Comparison of ENCODE assay signal across 1 cellular context in the genomic region with DNA sequence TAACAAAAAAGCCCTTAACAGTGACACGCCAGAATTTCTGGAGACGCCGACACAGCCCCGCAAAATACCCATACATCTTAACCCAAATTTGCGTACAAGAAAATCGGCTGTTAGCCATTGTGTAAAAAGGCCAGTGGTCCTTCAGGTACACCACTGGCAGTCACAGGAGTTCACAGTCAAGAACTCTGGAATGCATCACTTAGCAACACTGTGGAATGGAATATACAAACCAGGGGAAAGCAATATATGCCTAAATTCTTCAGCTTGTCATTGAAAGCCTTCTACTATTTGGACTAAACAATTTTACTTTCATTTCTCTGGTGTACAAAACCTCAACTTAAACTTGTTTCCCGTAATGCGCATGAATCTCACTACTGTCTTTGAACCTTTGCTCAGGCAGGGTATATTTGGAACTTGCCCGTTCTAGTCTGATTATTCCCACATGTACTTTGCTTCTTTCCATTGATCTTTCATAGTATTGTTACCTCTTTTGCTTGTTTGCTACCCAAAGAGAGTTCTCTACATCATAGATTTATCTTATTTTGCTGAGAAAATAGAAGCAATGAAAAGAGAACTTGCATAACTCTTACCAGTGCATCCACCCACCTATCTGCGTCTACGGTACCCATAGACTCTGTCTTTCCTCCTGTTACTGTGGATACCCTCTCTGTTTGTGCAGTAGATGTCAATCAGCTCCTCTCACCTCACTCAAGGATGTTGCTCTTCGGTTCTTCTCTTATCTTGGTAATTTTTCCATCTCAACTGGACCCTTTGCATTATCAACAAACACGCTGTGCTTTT.
A peak's percentile ranks its signal among the peaks of the same experiment; 100 is the strongest.
TF ChIP-seq lines count a peak whose summit lies in the region.

A gene (minus strand): TSS at position 178 of the 801 bp plus-strand sequence. CDS start 60 bp downstream, at position 118.

TF ChIP-seq in HepG2, 621 proteins besides CTCF, POLR2A, EP300 and RAD21 (continues in another document):
- TF ChIP-seq NFE2L1 (CRISPR knock-in tag; IDR thresholded peaks at IDR 0.05; ENCODE audit: borderline replicate concordance), result no peak
- TF ChIP-seq ZIK1 (CRISPR knock-in tag; IDR thresholded peaks at IDR 0.05; ENCODE audit: borderline replicate concordance, low read depth), result no peak
- TF ChIP-seq, protein P1, sequence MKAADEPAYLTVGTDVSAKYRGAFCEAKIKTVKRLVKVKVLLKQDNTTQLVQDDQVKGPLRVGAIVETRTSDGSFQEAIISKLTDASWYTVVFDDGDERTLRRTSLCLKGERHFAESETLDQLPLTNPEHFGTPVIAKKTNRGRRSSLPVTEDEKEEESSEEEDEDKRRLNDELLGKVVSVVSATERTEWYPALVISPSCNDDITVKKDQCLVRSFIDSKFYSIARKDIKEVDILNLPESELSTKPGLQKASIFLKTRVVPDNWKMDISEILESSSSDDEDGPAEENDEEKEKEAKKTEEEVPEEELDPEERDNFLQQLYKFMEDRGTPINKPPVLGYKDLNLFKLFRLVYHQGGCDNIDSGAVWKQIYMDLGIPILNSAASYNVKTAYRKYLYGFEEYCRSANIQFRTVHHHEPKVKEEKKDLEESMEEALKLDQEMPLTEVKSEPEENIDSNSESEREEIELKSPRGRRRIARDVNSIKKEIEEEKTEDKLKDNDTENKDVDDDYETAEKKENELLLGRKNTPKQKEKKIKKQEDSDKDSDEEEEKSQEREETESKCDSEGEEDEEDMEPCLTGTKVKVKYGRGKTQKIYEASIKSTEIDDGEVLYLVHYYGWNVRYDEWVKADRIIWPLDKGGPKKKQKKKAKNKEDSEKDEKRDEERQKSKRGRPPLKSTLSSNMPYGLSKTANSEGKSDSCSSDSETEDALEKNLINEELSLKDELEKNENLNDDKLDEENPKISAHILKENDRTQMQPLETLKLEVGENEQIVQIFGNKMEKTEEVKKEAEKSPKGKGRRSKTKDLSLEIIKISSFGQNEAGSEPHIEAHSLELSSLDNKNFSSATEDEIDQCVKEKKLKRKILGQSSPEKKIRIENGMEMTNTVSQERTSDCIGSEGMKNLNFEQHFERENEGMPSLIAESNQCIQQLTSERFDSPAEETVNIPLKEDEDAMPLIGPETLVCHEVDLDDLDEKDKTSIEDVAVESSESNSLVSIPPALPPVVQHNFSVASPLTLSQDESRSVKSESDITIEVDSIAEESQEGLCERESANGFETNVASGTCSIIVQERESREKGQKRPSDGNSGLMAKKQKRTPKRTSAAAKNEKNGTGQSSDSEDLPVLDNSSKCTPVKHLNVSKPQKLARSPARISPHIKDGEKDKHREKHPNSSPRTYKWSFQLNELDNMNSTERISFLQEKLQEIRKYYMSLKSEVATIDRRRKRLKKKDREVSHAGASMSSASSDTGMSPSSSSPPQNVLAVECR (CRISPR knock-in tag; IDR thresholded peaks at IDR 0.05; ENCODE audit: borderline replicate concordance), result no peak
- no peak for TF ChIP-seq GABPB1 (CRISPR knock-in tag; IDR thresholded peaks at IDR 0.05)
- no peak for TF ChIP-seq ELF3 (CRISPR knock-in tag; IDR thresholded peaks at IDR 0.05)
- no peak for TF ChIP-seq AGO2 (optimal IDR thresholded peaks at IDR 0.05; ENCODE audit: low read depth, low read length)
- TF ChIP-seq SP1 (IDR thresholded peaks at IDR 0.05), result no peak
- no peak for TF ChIP-seq SP1 (CRISPR knock-in tag; IDR thresholded peaks at IDR 0.05)
- TF ChIP-seq PHF8 (CRISPR knock-in tag; IDR thresholded peaks at IDR 0.05), result no peak
- no peak for TF ChIP-seq MTF1 (CRISPR knock-in tag; IDR thresholded peaks at IDR 0.05)
- no peak for TF ChIP-seq ZNF326 (CRISPR knock-in tag; IDR thresholded peaks at IDR 0.05; ENCODE audit: borderline replicate concordance)
- peak; percentile 8; the same call in 1 of the 2 replicates for TF ChIP-seq HNF4G (IDR thresholded peaks at IDR 0.05; ENCODE audit: borderline replicate concordance, low read depth, low read length)
- TF ChIP-seq HNF4G (CRISPR knock-in tag; IDR thresholded peaks at IDR 0.05; ENCODE audit: borderline replicate concordance, low read depth), result no peak
- TF ChIP-seq ASH2L (IDR thresholded peaks at IDR 0.05; ENCODE audit: insufficient read length, low read depth, low read length), result peak; percentile 41
- TF ChIP-seq RFX1 (IDR thresholded peaks at IDR 0.05), result peak; percentile 18; the same call in 1 of the 2 replicates
- no peak for TF ChIP-seq RFXANK (CRISPR knock-in tag; IDR thresholded peaks at IDR 0.05)
- TF ChIP-seq SMAD3 (CRISPR knock-in tag; IDR thresholded peaks at IDR 0.05), result no peak
- TF ChIP-seq, protein P2, sequence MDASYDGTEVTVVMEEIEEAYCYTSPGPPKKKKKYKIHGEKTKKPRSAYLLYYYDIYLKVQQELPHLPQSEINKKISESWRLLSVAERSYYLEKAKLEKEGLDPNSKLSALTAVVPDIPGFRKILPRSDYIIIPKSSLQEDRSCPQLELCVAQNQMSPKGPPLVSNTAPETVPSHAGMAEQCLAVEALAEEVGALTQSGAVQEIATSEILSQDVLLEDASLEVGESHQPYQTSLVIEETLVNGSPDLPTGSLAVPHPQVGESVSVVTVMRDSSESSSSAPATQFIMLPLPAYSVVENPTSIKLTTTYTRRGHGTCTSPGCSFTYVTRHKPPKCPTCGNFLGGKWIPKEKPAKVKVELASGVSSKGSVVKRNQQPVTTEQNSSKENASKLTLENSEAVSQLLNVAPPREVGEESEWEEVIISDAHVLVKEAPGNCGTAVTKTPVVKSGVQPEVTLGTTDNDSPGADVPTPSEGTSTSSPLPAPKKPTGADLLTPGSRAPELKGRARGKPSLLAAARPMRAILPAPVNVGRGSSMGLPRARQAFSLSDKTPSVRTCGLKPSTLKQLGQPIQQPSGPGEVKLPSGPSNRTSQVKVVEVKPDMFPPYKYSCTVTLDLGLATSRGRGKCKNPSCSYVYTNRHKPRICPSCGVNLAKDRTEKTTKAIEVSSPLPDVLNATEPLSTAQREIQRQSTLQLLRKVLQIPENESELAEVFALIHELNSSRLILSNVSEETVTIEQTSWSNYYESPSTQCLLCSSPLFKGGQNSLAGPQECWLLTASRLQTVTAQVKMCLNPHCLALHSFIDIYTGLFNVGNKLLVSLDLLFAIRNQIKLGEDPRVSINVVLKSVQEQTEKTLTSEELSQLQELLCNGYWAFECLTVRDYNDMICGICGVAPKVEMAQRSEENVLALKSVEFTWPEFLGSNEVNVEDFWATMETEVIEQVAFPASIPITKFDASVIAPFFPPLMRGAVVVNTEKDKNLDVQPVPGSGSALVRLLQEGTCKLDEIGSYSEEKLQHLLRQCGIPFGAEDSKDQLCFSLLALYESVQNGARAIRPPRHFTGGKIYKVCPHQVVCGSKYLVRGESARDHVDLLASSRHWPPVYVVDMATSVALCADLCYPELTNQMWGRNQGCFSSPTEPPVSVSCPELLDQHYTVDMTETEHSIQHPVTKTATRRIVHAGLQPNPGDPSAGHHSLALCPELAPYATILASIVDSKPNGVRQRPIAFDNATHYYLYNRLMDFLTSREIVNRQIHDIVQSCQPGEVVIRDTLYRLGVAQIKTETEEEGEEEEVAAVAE (CRISPR knock-in tag; IDR thresholded peaks at IDR 0.05; ENCODE audit: borderline replicate concordance), result no peak
- no peak for TF ChIP-seq SOX6 (IDR thresholded peaks at IDR 0.05)
- TF ChIP-seq SOX6 (CRISPR knock-in tag; IDR thresholded peaks at IDR 0.05), result peak; percentile 32; the same call in 1 of the 2 replicates
- TF ChIP-seq FOXJ3 (CRISPR knock-in tag; IDR thresholded peaks at IDR 0.05; ENCODE audit: borderline replicate concordance), result no peak
- TF ChIP-seq, protein P3, sequence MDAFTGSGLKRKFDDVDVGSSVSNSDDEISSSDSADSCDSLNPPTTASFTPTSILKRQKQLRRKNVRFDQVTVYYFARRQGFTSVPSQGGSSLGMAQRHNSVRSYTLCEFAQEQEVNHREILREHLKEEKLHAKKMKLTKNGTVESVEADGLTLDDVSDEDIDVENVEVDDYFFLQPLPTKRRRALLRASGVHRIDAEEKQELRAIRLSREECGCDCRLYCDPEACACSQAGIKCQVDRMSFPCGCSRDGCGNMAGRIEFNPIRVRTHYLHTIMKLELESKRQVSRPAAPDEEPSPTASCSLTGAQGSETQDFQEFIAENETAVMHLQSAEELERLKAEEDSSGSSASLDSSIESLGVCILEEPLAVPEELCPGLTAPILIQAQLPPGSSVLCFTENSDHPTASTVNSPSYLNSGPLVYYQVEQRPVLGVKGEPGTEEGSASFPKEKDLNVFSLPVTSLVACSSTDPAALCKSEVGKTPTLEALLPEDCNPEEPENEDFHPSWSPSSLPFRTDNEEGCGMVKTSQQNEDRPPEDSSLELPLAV (CRISPR knock-in tag; conservative IDR thresholded peaks at IDR 0.05; ENCODE audit: low read depth), result no peak
- TF ChIP-seq ZNF484 (CRISPR knock-in tag; IDR thresholded peaks at IDR 0.05; ENCODE audit: borderline replicate concordance, low read depth), result no peak
- peak; percentile 36; the same call in 1 of the 2 replicates for TF ChIP-seq HNF4A (CRISPR knock-in tag; IDR thresholded peaks at IDR 0.05)
- no peak for TF ChIP-seq FOXA3 (CRISPR knock-in tag; IDR thresholded peaks at IDR 0.05)
- TF ChIP-seq ZMYM3 (CRISPR knock-in tag; IDR thresholded peaks at IDR 0.05), result 0 out of 2 replicates have a peak, but pooled peaks have one; percentile 28
- TF ChIP-seq KLF16 (CRISPR knock-in tag; IDR thresholded peaks at IDR 0.05), result 0 out of 4 replicates have a peak, but pooled peaks of 1 of the 2 experiments have one; percentile 9
- no peak for TF ChIP-seq SIN3B (IDR thresholded peaks at IDR 0.05; ENCODE audit: low read length)
- TF ChIP-seq THYN1 (CRISPR knock-in tag; IDR thresholded peaks at IDR 0.05; ENCODE audit: borderline replicate concordance, low read depth), result no peak
- no peak for TF ChIP-seq ZNF615 (CRISPR knock-in tag; IDR thresholded peaks at IDR 0.05; ENCODE audit: borderline replicate concordance)
- no peak for TF ChIP-seq ZBTB3 (CRISPR knock-in tag; IDR thresholded peaks at IDR 0.05; ENCODE audit: borderline replicate concordance, low read depth)
- TF ChIP-seq ZNF746 (CRISPR knock-in tag; IDR thresholded peaks at IDR 0.05), result no peak
- TF ChIP-seq, protein P4, sequence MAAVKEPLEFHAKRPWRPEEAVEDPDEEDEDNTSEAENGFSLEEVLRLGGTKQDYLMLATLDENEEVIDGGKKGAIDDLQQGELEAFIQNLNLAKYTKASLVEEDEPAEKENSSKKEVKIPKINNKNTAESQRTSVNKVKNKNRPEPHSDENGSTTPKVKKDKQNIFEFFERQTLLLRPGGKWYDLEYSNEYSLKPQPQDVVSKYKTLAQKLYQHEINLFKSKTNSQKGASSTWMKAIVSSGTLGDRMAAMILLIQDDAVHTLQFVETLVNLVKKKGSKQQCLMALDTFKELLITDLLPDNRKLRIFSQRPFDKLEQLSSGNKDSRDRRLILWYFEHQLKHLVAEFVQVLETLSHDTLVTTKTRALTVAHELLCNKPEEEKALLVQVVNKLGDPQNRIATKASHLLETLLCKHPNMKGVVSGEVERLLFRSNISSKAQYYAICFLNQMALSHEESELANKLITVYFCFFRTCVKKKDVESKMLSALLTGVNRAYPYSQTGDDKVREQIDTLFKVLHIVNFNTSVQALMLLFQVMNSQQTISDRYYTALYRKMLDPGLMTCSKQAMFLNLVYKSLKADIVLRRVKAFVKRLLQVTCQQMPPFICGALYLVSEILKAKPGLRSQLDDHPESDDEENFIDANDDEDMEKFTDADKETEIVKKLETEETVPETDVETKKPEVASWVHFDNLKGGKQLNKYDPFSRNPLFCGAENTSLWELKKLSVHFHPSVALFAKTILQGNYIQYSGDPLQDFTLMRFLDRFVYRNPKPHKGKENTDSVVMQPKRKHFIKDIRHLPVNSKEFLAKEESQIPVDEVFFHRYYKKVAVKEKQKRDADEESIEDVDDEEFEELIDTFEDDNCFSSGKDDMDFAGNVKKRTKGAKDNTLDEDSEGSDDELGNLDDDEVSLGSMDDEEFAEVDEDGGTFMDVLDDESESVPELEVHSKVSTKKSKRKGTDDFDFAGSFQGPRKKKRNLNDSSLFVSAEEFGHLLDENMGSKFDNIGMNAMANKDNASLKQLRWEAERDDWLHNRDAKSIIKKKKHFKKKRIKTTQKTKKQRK (IDR thresholded peaks at IDR 0.05; ENCODE audit: low read length), result no peak
- TF ChIP-seq ZNF230 (CRISPR knock-in tag; IDR thresholded peaks at IDR 0.05), result no peak
- TF ChIP-seq FOXK1 (CRISPR knock-in tag; IDR thresholded peaks at IDR 0.05; ENCODE audit: borderline replicate concordance, low read depth), result no peak
- TF ChIP-seq EZH2 (conservative IDR thresholded peaks at IDR 0.05; ENCODE audit: low read depth, low read length), result no peak
- no peak for TF ChIP-seq ZNF180 (CRISPR knock-in tag; IDR thresholded peaks at IDR 0.05; ENCODE audit: borderline replicate concordance, low read depth)
- no peak for TF ChIP-seq ZNF350 (CRISPR knock-in tag; IDR thresholded peaks at IDR 0.05; ENCODE audit: borderline replicate concordance, low read depth)
- no peak for TF ChIP-seq RNF2 (conservative IDR thresholded peaks at IDR 0.05; ENCODE audit: low read depth)
- TF ChIP-seq HOXA7 (CRISPR knock-in tag; IDR thresholded peaks at IDR 0.05), result no peak
- TF ChIP-seq POLR2G (IDR thresholded peaks at IDR 0.05; ENCODE audit: low read depth, low read length), result no peak
- no peak for TF ChIP-seq BRCA1 (CRISPR knock-in tag; IDR thresholded peaks at IDR 0.05)
- TF ChIP-seq, protein P5, sequence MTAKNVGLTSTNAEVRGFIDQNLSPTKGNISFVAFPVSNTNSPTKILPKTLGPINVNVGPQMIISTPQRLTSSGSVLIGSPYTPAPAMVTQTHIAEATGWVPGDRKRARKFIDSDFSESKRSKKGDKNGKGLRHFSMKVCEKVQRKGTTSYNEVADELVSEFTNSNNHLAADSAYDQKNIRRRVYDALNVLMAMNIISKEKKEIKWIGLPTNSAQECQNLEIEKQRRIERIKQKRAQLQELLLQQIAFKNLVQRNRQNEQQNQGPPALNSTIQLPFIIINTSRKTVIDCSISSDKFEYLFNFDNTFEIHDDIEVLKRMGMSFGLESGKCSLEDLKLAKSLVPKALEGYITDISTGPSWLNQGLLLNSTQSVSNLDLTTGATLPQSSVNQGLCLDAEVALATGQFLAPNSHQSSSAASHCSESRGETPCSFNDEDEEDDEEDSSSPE (CRISPR knock-in tag; IDR thresholded peaks at IDR 0.05), result no peak
- TF ChIP-seq, protein P6, sequence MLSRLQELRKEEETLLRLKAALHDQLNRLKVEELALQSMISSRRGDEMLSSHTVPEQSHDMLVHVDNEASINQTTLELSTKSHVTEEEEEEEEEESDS (CRISPR knock-in tag; IDR thresholded peaks at IDR 0.05; ENCODE audit: borderline replicate concordance), result no peak; the same call in 1 of the 2 replicates
- TF ChIP-seq ISX (CRISPR knock-in tag; conservative IDR thresholded peaks at IDR 0.05), result no peak
- TF ChIP-seq, protein P7, sequence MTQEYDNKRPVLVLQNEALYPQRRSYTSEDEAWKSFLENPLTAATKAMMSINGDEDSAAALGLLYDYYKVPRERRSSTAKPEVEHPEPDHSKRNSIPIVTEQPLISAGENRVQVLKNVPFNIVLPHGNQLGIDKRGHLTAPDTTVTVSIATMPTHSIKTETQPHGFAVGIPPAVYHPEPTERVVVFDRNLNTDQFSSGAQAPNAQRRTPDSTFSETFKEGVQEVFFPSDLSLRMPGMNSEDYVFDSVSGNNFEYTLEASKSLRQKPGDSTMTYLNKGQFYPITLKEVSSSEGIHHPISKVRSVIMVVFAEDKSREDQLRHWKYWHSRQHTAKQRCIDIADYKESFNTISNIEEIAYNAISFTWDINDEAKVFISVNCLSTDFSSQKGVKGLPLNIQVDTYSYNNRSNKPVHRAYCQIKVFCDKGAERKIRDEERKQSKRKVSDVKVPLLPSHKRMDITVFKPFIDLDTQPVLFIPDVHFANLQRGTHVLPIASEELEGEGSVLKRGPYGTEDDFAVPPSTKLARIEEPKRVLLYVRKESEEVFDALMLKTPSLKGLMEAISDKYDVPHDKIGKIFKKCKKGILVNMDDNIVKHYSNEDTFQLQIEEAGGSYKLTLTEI (CRISPR knock-in tag; conservative IDR thresholded peaks at IDR 0.05), result no peak
- TF ChIP-seq ZNF703 (CRISPR knock-in tag; IDR thresholded peaks at IDR 0.05; ENCODE audit: borderline replicate concordance), result no peak
